17 cellular contexts compared by ENCODE assay signal in the genomic region with DNA sequence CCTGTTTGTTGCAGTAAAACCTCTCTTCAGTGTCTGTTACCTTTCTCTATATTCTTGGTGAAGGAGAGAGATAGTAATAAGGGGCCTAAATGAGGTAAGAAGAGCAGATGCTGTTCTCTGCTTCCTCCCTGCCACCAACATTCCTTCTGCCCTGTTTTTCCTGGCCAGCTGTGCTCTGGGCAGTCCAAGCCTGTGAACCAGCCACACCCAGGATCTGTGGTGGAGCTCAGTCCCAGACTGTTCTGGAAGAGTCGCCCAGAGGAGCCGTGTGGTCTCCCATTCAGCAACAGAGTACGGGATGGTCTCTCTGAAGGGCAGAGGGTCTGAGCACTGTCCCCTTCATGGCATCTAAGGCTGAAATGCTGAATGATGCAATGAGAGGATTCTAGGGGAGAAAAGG.
DNase-seq lines count a peak whose midpoint lies in the region; ATAC-seq and TF ChIP-seq lines count a peak whose summit lies in the region.
"Had no signal": no experiment of that assay in that cellular context is flagged by ENCODE, and none has a peak within 500 bp of the region (broad histone marks: within the 10 kb centered on the region; RNA-seq: fewer than 3 reads in every experiment).

No MANE protein-coding gene starts in this region.

- 63 to 80% (median 69%) methylated on average over 3 of the region's 3 CpGs for WGBS in heart left ventricle, 4 donors

- peak overlapping the region; percentile 13 for H3K27ac Mint-ChIP-seq in HFFc6
- H3K27ac Mint-ChIP-seq: activated naive CD8-positive, alpha-beta T cell; activated T-cell treated with anti-CD3 and anti-CD28 coated beads, Interleukin-2, amount 50 U/mL, for 24 hours had no signal

- H3K9me3 Mint-ChIP-seq in HFFc6 = no peaks in the 10 kb centered on the region
- H3K9me3 Mint-ChIP-seq: activated T-cell treated with anti-CD3 and anti-CD28 coated beads, Interleukin-2, amount 50 U/mL, for 24 hours had no signal

- no peaks in the 10 kb centered on the region for H3K27me3 ChIP-seq in heart left ventricle
- H3K27me3 ChIP-seq in skeletal muscle satellite cell (ENCODE audit: control insufficient read depth, insufficient read depth, low read length) = no peaks in the 10 kb centered on the region
- H3K27me3 ChIP-seq in HAP-1 (ENCODE audit: low read depth) = no peaks in the 10 kb centered on the region
- H3K27me3 ChIP-seq: heart right ventricle had no signal

- H3K36me3 Mint-ChIP-seq in HFFc6 (ENCODE audit: low read depth) = no peaks in the 10 kb centered on the region

- TF ChIP-seq POLR2A in heart left ventricle (IDR thresholded peaks at IDR 0.05) = no peak

- H3K36me3 ChIP-seq in heart left ventricle = no peaks in the 10 kb centered on the region
- H3K36me3 ChIP-seq in skeletal muscle satellite cell (ENCODE audit: insufficient read depth, low read length) = no peaks in the 10 kb centered on the region
- no peaks in the 10 kb centered on the region for H3K36me3 ChIP-seq in HAP-1 (replicated peaks)
- H3K36me3 ChIP-seq: heart right ventricle had no signal

- no peak overlapping the region for H3K4me3 Mint-ChIP-seq in HFFc6
- H3K4me3 Mint-ChIP-seq: activated naive CD8-positive, alpha-beta T cell; activated T-cell treated with anti-CD3 and anti-CD28 coated beads, Interleukin-2, amount 50 U/mL, for 24 hours had no signal

- intact Hi-C loops in heart left ventricle (cut with DNase I) = loop anchor here in 1 of 10 donors (10.0 kb wide), 2 partner anchors 296 to 446 kb away; no protein-coding TSS in a partner anchor

- H3K27ac ChIP-seq in heart left ventricle = peak overlapping the region in 7 of 12 donors; percentile 9 to 72 (median 54)

- H3K9me3 ChIP-seq in heart left ventricle = no peaks in the 10 kb centered on the region
- no peaks in the 10 kb centered on the region for H3K9me3 ChIP-seq in skeletal muscle satellite cell (replicated peaks; ENCODE audit: low read length)
- H3K9me3 ChIP-seq in HAP-1 = no peaks in the 10 kb centered on the region
- H3K9me3 ChIP-seq: heart right ventricle had no signal

- no peak overlapping the region for H3K4me3 ChIP-seq in astrocyte of the spinal cord (ENCODE audit: low read depth, low read length)
- no peak overlapping the region for H3K4me3 ChIP-seq in heart left ventricle
- H3K4me3 ChIP-seq in skeletal muscle satellite cell (ENCODE audit: low read length) = peak overlapping the region; percentile 14
- no peak overlapping the region for H3K4me3 ChIP-seq in HAP-1
- H3K4me3 ChIP-seq: heart right ventricle had no signal

- peak overlapping the region; percentile 71 for H3K9ac ChIP-seq in skeletal muscle satellite cell (ENCODE audit: low read depth, low read length)

- in situ Hi-C loops in astrocyte of the spinal cord (cut with HindIII; ENCODE audit: low sequenced_read_pairs) = no loop called here
- in situ Hi-C loops in HAP-1 (cut with MboI; ENCODE audit: low sequenced_read_pairs) = no loop called here

- DNase-seq in HFFc6 = peak; percentile 14
- peak; percentile 53 for DNase-seq in astrocyte of the spinal cord (ENCODE audit: low read depth, low spot score)
- peak in 1 of 5 donors; percentile 44 for DNase-seq in heart left ventricle
- no peak for DNase-seq in HAP-1 (ENCODE audit: low spot score in 2 of 2)
- no peak for DNase-seq in NCI-H2029 treated with DMSO at 0.1 percent for 48 hours (lab: John Stamatoyannopoulos, UW)
- no peak for DNase-seq in HPDE6-E6E7 (ENCODE audit: extremely low spot score)
- DNase-seq: activated CD4-positive, alpha-beta T cell treated with anti-CD3 and anti-CD28 coated beads, Interleukin-2, amount 50 U/mL, for 1 hour; activated T-cell treated with anti-CD3 and anti-CD28 coated beads, Interleukin-2, amount 50 U/mL, for 24 hours; Kasumi-1; kidney; NCI-H146; NCI-H446 treated with DMSO at 0.1 percent for 48 hours; SHP77 treated with DMSO at 0.1 percent for 48 hours had no signal

- H3K4me1 ChIP-seq in heart left ventricle (peaks cover 0 to 53% (median 28%) of the 10 kb centered on the region in 12 donors), skeletal muscle satellite cell (ENCODE audit: control insufficient read depth, insufficient read depth, low read length) (peaks cover 38% of the 10 kb centered on the region), HAP-1 (no peaks in the 10 kb centered on the region)

- 0 out of 2 replicates have a peak, but pooled peaks cover 2% of the 10 kb centered on the region for H3K27me3 Mint-ChIP-seq in HFFc6 (ENCODE audit: insufficient read depth)

- ATAC-seq in heart left ventricle (peak in 3 of 4 donors; percentile 37 to 65 (median 45)), HG03342 (IDR thresholded peaks at IDR 0.05; ENCODE audit: unreplicated experiment) (no peak)

- H3K4me2 ChIP-seq in skeletal muscle satellite cell (ENCODE audit: low read length) = peak overlapping the region; percentile 51

- TF ChIP-seq CTCF in HFFc6 (IDR thresholded peaks at IDR 0.05) (no peak), astrocyte of the spinal cord (IDR thresholded peaks at IDR 0.05; ENCODE audit: low read depth, low read length) (no peak), heart left ventricle (IDR thresholded peaks at IDR 0.05) (no peak)

- H3K4me1 Mint-ChIP-seq in HFFc6 (ENCODE audit: low read depth) = peaks cover 63% of the 10 kb centered on the region

Comparison
In these comparisons a context has a peak if more than half of its experiments do, and no peak if none do; other contexts are left out.
1. DNase-seq: peak in HFFc6 (single experiment) and astrocyte of the spinal cord (single experiment); none in HAP-1 (0 of 2), NCI-H2029 treated with DMSO at 0.1 percent for 48 hours (single experiment) and HPDE6-E6E7 (single experiment).